In the genomic region with DNA sequence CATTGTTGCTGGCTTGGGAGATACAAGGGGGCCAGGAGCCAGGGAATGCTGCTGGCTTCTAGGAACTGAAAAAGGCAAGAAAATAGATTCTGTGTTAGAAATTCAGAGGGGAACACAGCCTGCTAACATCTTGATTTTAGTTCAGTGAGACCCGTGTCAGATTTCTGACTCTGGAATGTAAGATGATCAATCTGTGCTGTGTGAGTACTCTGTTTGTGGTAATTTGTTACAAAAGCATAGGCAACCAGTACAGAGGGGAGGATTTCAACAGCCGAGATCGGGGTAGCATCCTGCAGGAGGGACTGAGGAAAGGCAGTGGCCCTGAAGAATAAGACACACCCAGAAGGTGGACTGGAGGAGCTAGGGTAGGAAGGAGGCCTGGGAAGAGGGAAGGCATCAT, we compare ENCODE assay signal across 1 cellular context.
TF ChIP-seq lines count a peak whose summit lies in the region.

No MANE protein-coding gene starts in this region.

TF ChIP-seq in H1, 55 proteins besides CTCF, POLR2A, EP300 and RAD21:
- TF ChIP-seq, protein P1, sequence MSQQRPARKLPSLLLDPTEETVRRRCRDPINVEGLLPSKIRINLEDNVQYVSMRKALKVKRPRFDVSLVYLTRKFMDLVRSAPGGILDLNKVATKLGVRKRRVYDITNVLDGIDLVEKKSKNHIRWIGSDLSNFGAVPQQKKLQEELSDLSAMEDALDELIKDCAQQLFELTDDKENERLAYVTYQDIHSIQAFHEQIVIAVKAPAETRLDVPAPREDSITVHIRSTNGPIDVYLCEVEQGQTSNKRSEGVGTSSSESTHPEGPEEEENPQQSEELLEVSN (IDR thresholded peaks at IDR 0.05), result no peak
- TF ChIP-seq BCL11A (IDR thresholded peaks at IDR 0.05; ENCODE audit: low read depth in 2 of 2, low read length in 2 of 2) (no peak), RFX5 (IDR thresholded peaks at IDR 0.05; ENCODE audit: borderline replicate concordance, low read depth, low read length) (no peak), RXRA (IDR thresholded peaks at IDR 0.05; ENCODE audit: insufficient read depth, low read depth, low read length) (no peak), GABPA (IDR thresholded peaks at IDR 0.05; ENCODE audit: borderline replicate concordance, insufficient read depth, low read length) (no peak), SIX5 (IDR thresholded peaks at IDR 0.05; ENCODE audit: low read depth, low read length) (no peak), NANOG (IDR thresholded peaks at IDR 0.05; ENCODE audit: insufficient read depth, low read depth, low read length, poor library complexity, severe bottlenecking) (no peak), CHD1 (IDR thresholded peaks at IDR 0.05; ENCODE audit: low read depth, low read length) (no peak)
- TF ChIP-seq, protein P2, sequence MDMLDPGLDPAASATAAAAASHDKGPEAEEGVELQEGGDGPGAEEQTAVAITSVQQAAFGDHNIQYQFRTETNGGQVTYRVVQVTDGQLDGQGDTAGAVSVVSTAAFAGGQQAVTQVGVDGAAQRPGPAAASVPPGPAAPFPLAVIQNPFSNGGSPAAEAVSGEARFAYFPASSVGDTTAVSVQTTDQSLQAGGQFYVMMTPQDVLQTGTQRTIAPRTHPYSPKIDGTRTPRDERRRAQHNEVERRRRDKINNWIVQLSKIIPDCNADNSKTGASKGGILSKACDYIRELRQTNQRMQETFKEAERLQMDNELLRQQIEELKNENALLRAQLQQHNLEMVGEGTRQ (IDR thresholded peaks at IDR 0.05; ENCODE audit: low read length), result no peak
